16 cellular contexts compared by ENCODE assay signal in the genomic region with DNA sequence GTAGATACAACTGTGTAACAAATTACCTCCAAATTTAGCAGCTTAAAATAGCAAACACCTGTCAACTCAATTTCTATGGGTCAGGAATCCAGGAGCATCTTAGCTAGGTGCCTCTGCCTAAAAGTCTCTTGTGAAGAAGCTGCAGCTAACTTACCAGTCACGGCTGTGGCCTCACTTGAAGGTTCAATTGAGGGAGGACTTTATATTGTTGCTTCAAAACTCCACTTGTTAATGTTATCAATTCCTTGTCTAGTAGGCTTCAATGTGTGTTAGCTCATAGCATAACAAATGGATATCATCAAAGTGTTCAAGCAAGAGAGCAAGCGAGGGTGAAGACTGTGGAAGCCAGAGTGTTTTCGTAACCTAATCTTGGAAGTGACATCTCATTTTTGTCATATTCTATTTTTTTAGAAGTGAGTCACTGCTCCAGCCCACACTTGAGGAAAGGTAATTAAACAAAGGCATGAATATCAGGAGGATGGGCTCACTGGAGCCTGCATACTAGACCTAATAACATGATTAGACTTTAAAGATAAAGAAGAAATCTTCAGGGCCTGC.
DNase-seq lines count a peak whose midpoint lies in the region; ATAC-seq, FAIRE-seq and TF ChIP-seq lines count a peak whose summit lies in the region.
"Had no signal": no experiment of that assay in that cellular context is flagged by ENCODE, and none has a peak within 500 bp of the region (broad histone marks: within the 10 kb centered on the region; RNA-seq: fewer than 3 reads in every experiment).

No MANE protein-coding gene starts in this region.

- peaks cover 3% of the 10 kb centered on the region for H3K36me3 Mint-ChIP-seq in astrocyte (ENCODE audit: low read depth, unreplicated experiment)

- no peak overlapping the region for H3K27ac Mint-ChIP-seq in astrocyte (ENCODE audit: unreplicated experiment)
- H3K27ac Mint-ChIP-seq: B cell; CD4-positive, alpha-beta memory T cell had no signal

- no peak for TF ChIP-seq CTCF in astrocyte (IDR thresholded peaks at IDR 0.05; ENCODE audit: insufficient read depth, low read depth, low read length)
- no peak for TF ChIP-seq CTCF in left lung (IDR thresholded peaks at IDR 0.05)
- no peak for TF ChIP-seq CTCF in BE2C (IDR thresholded peaks at IDR 0.05; ENCODE audit: low read depth, low read length)

- DNase-seq in DMS53 treated with DMSO at 0.1 percent for 48 hours (lab: John Stamatoyannopoulos, UW; ENCODE audit: unreplicated experiment) (peak; percentile 33), astrocyte (ENCODE audit: low read depth) (peak; percentile 41), left lung (no peak), BE2C (no peak), superior temporal gyrus (ENCODE audit: extremely low spot score) (no peak), cortex of kidney (lab: John Stamatoyannopoulos, UW) (no peak)
- DNase-seq: CD4-positive, alpha-beta memory T cell; DMS153; GF-D8 had no signal

- no peak overlapping the region for H3K9ac ChIP-seq in astrocyte (ENCODE audit: low read length)

- H3K27me3 ChIP-seq in astrocyte (ENCODE audit: insufficient read depth, low read length) (no peaks in the 10 kb centered on the region), left lung (peaks cover 0 to 10% of the 10 kb centered on the region in 2 donors), BE2C (no peaks in the 10 kb centered on the region)

- no peak overlapping the region for H2AFZ ChIP-seq in astrocyte (ENCODE audit: low read depth, low read length)

- intact Hi-C loops in left lung (cut with DNase I) = no loop called here

- no peaks in the 10 kb centered on the region for H4K20me1 ChIP-seq in astrocyte (ENCODE audit: insufficient read depth, low read length)

- H3K9me3 ChIP-seq in astrocyte (ENCODE audit: insufficient read depth, low read depth, low read length) = peaks cover 3% of the 10 kb centered on the region
- H3K9me3 ChIP-seq in left lung = peaks cover 0 to 11% of the 10 kb centered on the region in 2 donors
- no peaks in the 10 kb centered on the region for H3K9me3 ChIP-seq in BE2C

- no peaks in the 10 kb centered on the region for H3K36me3 ChIP-seq in astrocyte (ENCODE audit: insufficient read depth, low read length)
- no peaks in the 10 kb centered on the region for H3K36me3 ChIP-seq in left lung
- no peaks in the 10 kb centered on the region for H3K36me3 ChIP-seq in BE2C

- FAIRE-seq in astrocyte (lab: Jason Lieb, UNC) = no peak
- FAIRE-seq: A204.1, D721Med, H54 had no signal

- ATAC-seq in left lung = peak; percentile 30
- no peak for ATAC-seq in GM18861 (IDR thresholded peaks at IDR 0.05; ENCODE audit: unreplicated experiment)
- ATAC-seq: HCT116 had no signal

- H3K79me2 ChIP-seq in astrocyte (ENCODE audit: insufficient read depth, low read length) = no peaks in the 10 kb centered on the region

- H3K9me3 Mint-ChIP-seq in astrocyte (ENCODE audit: unreplicated experiment) = peaks cover 17% of the 10 kb centered on the region

- no peaks in the 10 kb centered on the region for H3K4me1 Mint-ChIP-seq in astrocyte (ENCODE audit: low read depth, unreplicated experiment)
- H3K4me1 Mint-ChIP-seq: CD4-positive, alpha-beta memory T cell had no signal

- H3K4me2 ChIP-seq in astrocyte (ENCODE audit: low read length) = no peak overlapping the region

- H3K4me3 ChIP-seq in astrocyte (ENCODE audit: insufficient read depth, low read depth, low read length) (no peak overlapping the region), left lung (no peak overlapping the region), BE2C (ENCODE audit: low read depth, low read length) (no peak overlapping the region)

- no peak overlapping the region for H3K27ac ChIP-seq in astrocyte (ENCODE audit: low read depth, low read length)
- no peak overlapping the region for H3K27ac ChIP-seq in left lung
- H3K27ac ChIP-seq: C4-2B had no signal

- no peak overlapping the region for H3K4me3 Mint-ChIP-seq in astrocyte (ENCODE audit: unreplicated experiment)
- H3K4me3 Mint-ChIP-seq: B cell; CD4-positive, alpha-beta memory T cell had no signal

- H3K27me3 Mint-ChIP-seq in astrocyte (ENCODE audit: low read depth, unreplicated experiment) = peaks cover 12% of the 10 kb centered on the region

- H3K4me1 ChIP-seq in astrocyte (ENCODE audit: insufficient read depth, low read length) (no peaks in the 10 kb centered on the region), left lung (peaks cover 0 to 3% of the 10 kb centered on the region in 2 donors), BE2C (no peaks in the 10 kb centered on the region)

Comparison
In these comparisons a context has a peak if more than half of its experiments do, and no peak if none do; other contexts are left out.
1. DNase-seq: peak in DMS53 treated with DMSO at 0.1 percent for 48 hours (single experiment) and astrocyte (single experiment); none in left lung (0 of 2), BE2C (single experiment), superior temporal gyrus (single experiment) and cortex of kidney (single experiment).